ENCODE assay signal across 22 cellular contexts in the genomic region with DNA sequence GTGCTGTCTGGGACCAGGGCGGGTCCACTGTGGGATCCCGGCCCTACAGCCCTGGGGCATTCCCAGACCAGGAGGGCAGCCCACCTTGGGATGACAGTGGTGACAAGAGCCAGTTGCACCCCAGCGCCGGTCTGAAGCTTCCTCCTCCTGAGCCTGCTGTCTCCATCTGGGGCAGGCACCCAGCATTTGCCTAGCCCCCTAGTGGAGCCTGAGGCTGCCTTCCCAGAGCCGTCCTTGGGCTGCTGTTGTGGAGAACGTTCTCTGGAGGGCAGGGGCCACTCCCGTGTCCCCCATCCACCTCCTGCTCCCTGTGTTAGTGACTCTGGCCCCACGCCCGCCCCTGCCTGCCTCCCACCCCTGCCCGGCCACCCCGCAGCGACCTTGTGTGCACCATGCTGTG.
DNase-seq lines count a peak whose midpoint lies in the region; ATAC-seq and TF ChIP-seq lines count a peak whose summit lies in the region.
"Had no signal": no experiment of that assay in that cellular context is flagged by ENCODE, and none has a peak within 500 bp of the region (broad histone marks: within the 10 kb centered on the region; RNA-seq: fewer than 3 reads in every experiment).

No MANE protein-coding gene starts in this region.

- H3K9ac ChIP-seq in Karpas-422 (ENCODE audit: low read length): no peak overlapping the region
- H3K9ac ChIP-seq: GM23248 had no signal

- H3K27ac Mint-ChIP-seq in stimulated activated memory B cell treated with anti-CD40 and anti-IgM and Interleukin-4, amounts not matched to agents 10 μg/mL and 1 μg/mL and 100 μg/mL, for 72 hours: peak overlapping the region; percentile 30

- in situ Hi-C loops in brain microvascular endothelial cell (cut with HindIII; ENCODE audit: low pct_ligation_motif_present, low sequenced_read_pairs): no loop called here

- no peak for ATAC-seq in stimulated activated memory B cell treated with anti-CD40 and anti-IgM and Interleukin-4, amounts not matched to agents 10 μg/mL and 1 μg/mL and 100 μg/mL, for 72 hours
- ATAC-seq in left lung: no peak

- intact Hi-C loops in cardiac septum (cut with DNase I): no loop called here
- intact Hi-C loops in left lung (cut with DNase I): no loop called here

- H3K27me3 ChIP-seq in cardiac muscle cell (no peaks in the 10 kb centered on the region), Karpas-422 (ENCODE audit: low read length) (no peaks in the 10 kb centered on the region), brain microvascular endothelial cell (replicated peaks) (no peaks in the 10 kb centered on the region), left lung (no peaks in the 10 kb centered on the region)
- H3K27me3 ChIP-seq: SJCRH30 had no signal

- H3K9me3 ChIP-seq in cardiac muscle cell (ENCODE audit: low read depth) (no peaks in the 10 kb centered on the region), Karpas-422 (ENCODE audit: low read length) (no peaks in the 10 kb centered on the region), left lung (peaks cover 0 to 1% of the 10 kb centered on the region in 2 donors)

- H3K4me3 Mint-ChIP-seq in stimulated activated memory B cell treated with anti-CD40 and anti-IgM and Interleukin-4, amounts not matched to agents 10 μg/mL and 1 μg/mL and 100 μg/mL, for 72 hours: no peak overlapping the region

- H3K36me3 ChIP-seq in cardiac muscle cell: peaks cover 4% of the 10 kb centered on the region
- H3K36me3 ChIP-seq in Karpas-422 (ENCODE audit: insufficient read depth, low read length): no peaks in the 10 kb centered on the region
- no peaks in the 10 kb centered on the region for H3K36me3 ChIP-seq in brain microvascular endothelial cell (replicated peaks)
- H3K36me3 ChIP-seq in left lung: peaks cover 0 to 77% of the 10 kb centered on the region in 2 donors
- H3K36me3 ChIP-seq: SJCRH30 had no signal

- H3K4me1 Mint-ChIP-seq in stimulated activated memory B cell treated with anti-CD40 and anti-IgM and Interleukin-4, amounts not matched to agents 10 μg/mL and 1 μg/mL and 100 μg/mL, for 72 hours: peaks cover 33% of the 10 kb centered on the region

- H3K36me3 Mint-ChIP-seq in stimulated activated memory B cell treated with anti-CD40 and anti-IgM and Interleukin-4, amounts not matched to agents 10 μg/mL and 1 μg/mL and 100 μg/mL, for 72 hours: peaks cover 49% of the 10 kb centered on the region

- H3K79me2 ChIP-seq in Karpas-422 (ENCODE audit: low read length): no peaks in the 10 kb centered on the region

- H3K27ac ChIP-seq in cardiac muscle cell (peak overlapping the region; percentile 99), Karpas-422 (ENCODE audit: low read length) (no peak overlapping the region), brain microvascular endothelial cell (no peak overlapping the region), left lung (no peak overlapping the region)
- H3K27ac ChIP-seq: GM23248, SJCRH30 had no signal

- no peak overlapping the region for H2AFZ ChIP-seq in Karpas-422 (ENCODE audit: low read length)
- H2AFZ ChIP-seq: GM23248 had no signal

- no peaks in the 10 kb centered on the region for H3K9me2 ChIP-seq in Karpas-422 (replicated peaks; ENCODE audit: insufficient read depth, low read length)

- H3K27me3 Mint-ChIP-seq in stimulated activated memory B cell treated with anti-CD40 and anti-IgM and Interleukin-4, amounts not matched to agents 10 μg/mL and 1 μg/mL and 100 μg/mL, for 72 hours: no peaks in the 10 kb centered on the region

- TF ChIP-seq CTCF in cardiac muscle cell (IDR thresholded peaks at IDR 0.05; ENCODE audit: low read depth, low read length) (no peak), brain microvascular endothelial cell (IDR thresholded peaks at IDR 0.05; ENCODE audit: low read depth, low read length, missing control alignments) (peak; percentile 29), left lung (IDR thresholded peaks at IDR 0.05) (no peak)

- no peak for DNase-seq in cardiac muscle cell (ENCODE audit: low read depth in 1 of 2, low spot score in 1 of 2)
- no peak for DNase-seq in cardiac septum (ENCODE audit: low spot score)
- peak; percentile 64 for DNase-seq in Karpas-422
- no peak for DNase-seq in brain microvascular endothelial cell
- DNase-seq in NCI-H510A treated with DMSO at 0.1 percent for 48 hours (lab: John Stamatoyannopoulos, UW): no peak
- no peak for DNase-seq in left lung
- no peak for DNase-seq in activated T-cell treated with anti-CD3 and anti-CD28 coated beads, Interleukin-2, amount 50 U/mL, for 1 hour
- DNase-seq: 8988T; AML-193; DND-41; GM23248; KBM-7; NCI-H1105; NCI-H146; NCI-H2029; NCI-H2227 treated with DMSO at 0.1 percent for 48 hours; NCI-H510A; NCI-H774; NK-92 treated with Interleukin-12 subunit alpha and Interleukin-12 subunit beta, amount 100 ng/mL, for 24 hours; SJCRH30; T-helper 1 cell had no signal

- peaks cover 10% of the 10 kb centered on the region for H3K9me3 Mint-ChIP-seq in stimulated activated memory B cell treated with anti-CD40 and anti-IgM and Interleukin-4, amounts not matched to agents 10 μg/mL and 1 μg/mL and 100 μg/mL, for 72 hours

- no peaks in the 10 kb centered on the region for H4K20me1 ChIP-seq in Karpas-422 (ENCODE audit: insufficient read depth, low read depth, low read length)

- H3K4me2 ChIP-seq in Karpas-422 (ENCODE audit: low read depth, low read length, poor library complexity, severe bottlenecking): no peak overlapping the region

- H3K4me1 ChIP-seq in cardiac muscle cell (ENCODE audit: low read depth): peaks cover 59% of the 10 kb centered on the region
- no peaks in the 10 kb centered on the region for H3K4me1 ChIP-seq in Karpas-422 (ENCODE audit: low read length)
- no peaks in the 10 kb centered on the region for H3K4me1 ChIP-seq in left lung
- H3K4me1 ChIP-seq: SJCRH30 had no signal

- H3K4me3 ChIP-seq in cardiac muscle cell (no peak overlapping the region), Karpas-422 (ENCODE audit: low read length) (no peak overlapping the region), brain microvascular endothelial cell (ENCODE audit: low read depth, low read length) (no peak overlapping the region), left lung (no peak overlapping the region)
- H3K4me3 ChIP-seq: GM23248, SJCRH30 had no signal
